ENCODE assay signal across 8 cellular contexts in the genomic region with DNA sequence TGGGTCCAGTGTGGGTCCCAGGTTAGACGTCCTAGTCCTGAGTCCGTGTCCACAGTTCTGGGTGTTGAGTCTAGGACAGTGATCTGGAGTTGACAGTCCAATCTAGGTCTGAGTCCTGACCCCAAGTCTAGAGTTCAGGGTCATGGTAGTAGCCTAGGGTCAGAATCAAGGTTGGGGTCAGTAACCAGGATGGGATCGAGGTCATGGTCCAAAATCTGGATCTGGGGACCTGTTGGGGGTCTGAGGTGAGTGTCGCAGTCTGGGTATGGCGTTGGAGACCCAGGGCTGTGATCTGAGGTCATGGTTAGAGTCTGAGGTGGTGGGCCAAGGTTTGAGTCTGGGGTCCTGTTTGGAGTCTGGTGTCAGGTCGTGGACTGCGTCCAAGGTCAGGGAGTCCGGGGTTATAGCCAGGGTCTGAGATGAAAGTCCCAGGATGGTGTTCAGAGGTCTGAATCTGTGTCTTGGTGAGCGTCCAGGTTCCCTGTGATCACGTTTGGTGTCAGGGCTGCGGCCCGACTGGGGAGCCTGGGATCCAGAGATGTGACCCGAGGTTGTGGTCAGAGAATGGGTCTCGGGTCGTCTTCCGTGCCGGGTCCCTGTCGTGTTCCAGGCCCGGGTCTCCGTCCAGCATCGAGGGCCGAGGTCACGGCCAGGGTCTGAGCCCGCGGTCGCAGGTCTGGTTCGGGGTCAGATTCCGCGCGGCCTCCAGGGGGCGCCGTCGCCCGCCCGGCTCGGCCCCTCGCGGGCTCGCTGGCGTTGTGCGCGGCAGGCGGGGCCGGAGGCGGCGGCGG. TPM values are rescaled to one million over a fixed set of nuclear protein-coding genes. Genes with fewer than 3 reads are reported as not detected.
A peak's percentile ranks its signal among the peaks of the same experiment; 100 is the strongest.
DNase-seq lines count a peak whose midpoint lies in the region; ATAC-seq and TF ChIP-seq lines count a peak whose summit lies in the region.

No MANE protein-coding gene starts in this region.

- H3K4me3 ChIP-seq in HAP-1 (peak overlapping the region; percentile 8), lower lobe of right lung (peak overlapping the region; percentile 29)

- H3K27me3 ChIP-seq in HAP-1 (ENCODE audit: low read depth) (no peaks in the 10 kb centered on the region), lower lobe of right lung (ENCODE audit: low read depth) (no peaks in the 10 kb centered on the region)

- in situ Hi-C loops in HAP-1 (cut with MboI; ENCODE audit: low sequenced_read_pairs): no loop called here

- TF ChIP-seq CTCF in lower lobe of right lung (IDR thresholded peaks at IDR 0.05): peak; percentile 65

- peak overlapping the region; percentile 60 for H3K27ac ChIP-seq in lower lobe of right lung

- intact Hi-C loops in lower lobe of right lung (cut with DNase I): loop anchor here (10.0 kb wide), 1 partner anchor 49 kb away; no protein-coding TSS in a partner anchor

- DNase-seq in D341Med (ENCODE audit: low spot score): peak; percentile 94
- DNase-seq in HAP-1 (ENCODE audit: low spot score in 2 of 2): peak; percentile 59 to 81
- peak; percentile 10 for DNase-seq in NCI-H146 treated with DMSO at 0.1 percent for 48 hours (lab: John Stamatoyannopoulos, UW; ENCODE audit: unreplicated experiment)
- DNase-seq in activated CD4-positive, alpha-beta T cell treated with anti-CD3 and anti-CD28 coated beads for 48 hours: peak; percentile 82
- DNase-seq in dermis blood vessel endothelial cell: peak; percentile 77
- DNase-seq in lower lobe of right lung: peak; percentile 88
- DNase-seq in stimulated activated CD8-positive, alpha-beta memory T cell treated with anti-CD3 and anti-CD28 coated beads, Interleukin-12 subunit alpha, Interleukin-12 subunit beta, amount 100 ng/mL, for 1 hour (ENCODE audit: low read depth): peak; percentile 56

- H3K9me3 ChIP-seq in HAP-1 (no peaks in the 10 kb centered on the region), lower lobe of right lung (no peaks in the 10 kb centered on the region)

- peak; percentile 73 to 80 for ATAC-seq in lower lobe of right lung
- no peak for ATAC-seq in GM21717 (IDR thresholded peaks at IDR 0.05; ENCODE audit: unreplicated experiment)

- H3K4me1 ChIP-seq in HAP-1: peaks cover 3% of the 10 kb centered on the region
- H3K4me1 ChIP-seq in lower lobe of right lung: peaks cover 68% of the 10 kb centered on the region

- peaks cover 17% of the 10 kb centered on the region for H3K36me3 ChIP-seq in HAP-1 (replicated peaks)
- H3K36me3 ChIP-seq in lower lobe of right lung: peaks cover 23% of the 10 kb centered on the region

RNA-seq across cellular contexts. Expression of a gene that starts 0.4 kb away (rescaled TPM):
- 40.0 and 56.8 TPM in 2 replicates for total RNA-seq in dermis blood vessel endothelial cell
- 101 TPM for total RNA-seq in lower lobe of right lung

RNA-seq across cellular contexts. Expression of a gene that starts 23.3 kb away (rescaled TPM):
- total RNA-seq in dermis blood vessel endothelial cell (29.1 and 32.3 TPM in 2 replicates), lower lobe of right lung (66.9 TPM)

RNA-seq across cellular contexts. Expression of a gene that starts 37.5 kb away (rescaled TPM):
- total RNA-seq in dermis blood vessel endothelial cell (15.6 and 19.7 TPM in 2 replicates), lower lobe of right lung (37.7 TPM)

Comparison
In these comparisons a context has a peak if more than half of its experiments do, and no peak if none do; other contexts are left out.
1. DNase-seq: peak in every context shown above with its lines; median percentile 94 in D341Med; 88 in lower lobe of right lung; 82 in activated CD4-positive, alpha-beta T cell treated with anti-CD3 and anti-CD28 coated beads for 48 hours; 77 in dermis blood vessel endothelial cell; 70 in HAP-1; 56 in stimulated activated CD8-positive, alpha-beta memory T cell treated with anti-CD3 and anti-CD28 coated beads, Interleukin-12 subunit alpha, Interleukin-12 subunit beta, amount 100 ng/mL, for 1 hour; 10 in NCI-H146 treated with DMSO at 0.1 percent for 48 hours.